Comparison of ENCODE assay signal across 10 cellular contexts in the genomic region with DNA sequence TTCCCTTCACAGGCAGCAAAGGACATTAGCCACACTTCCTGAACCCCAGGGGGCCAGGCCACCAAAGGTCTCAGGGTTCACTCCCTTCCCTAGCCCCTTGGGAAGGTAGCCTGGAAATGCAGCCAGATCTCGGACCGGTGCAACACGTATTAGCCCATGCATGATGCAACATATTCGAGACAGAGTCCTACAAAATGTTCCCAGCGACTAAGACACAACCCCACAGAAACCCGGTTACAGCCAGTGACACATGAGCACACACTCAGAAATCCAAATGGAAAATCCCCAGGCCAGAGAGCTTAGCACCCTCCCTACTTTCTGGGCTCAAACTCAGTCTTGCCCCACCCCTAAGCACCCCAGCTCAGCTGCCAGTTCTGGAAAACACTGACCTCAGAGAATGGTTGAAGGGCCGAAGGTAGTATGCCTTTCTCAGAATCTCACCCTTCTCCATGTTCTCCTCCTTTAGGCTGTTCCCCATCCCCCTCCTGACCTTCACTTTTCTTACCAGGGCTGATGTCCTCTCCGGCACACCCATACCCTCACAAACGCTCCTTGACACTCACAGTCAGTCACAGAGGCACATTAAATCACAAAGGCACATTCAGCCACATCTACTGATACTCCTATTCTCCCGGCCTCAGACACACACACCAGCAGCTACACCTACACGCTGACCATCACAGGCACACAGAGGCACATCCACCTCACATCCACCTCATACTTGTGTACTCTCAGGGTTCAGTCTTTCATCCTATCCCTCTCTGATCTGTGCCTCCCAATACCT. TPM values are rescaled to one million over a fixed set of nuclear protein-coding genes. Genes with fewer than 3 reads are reported as not detected.
DNase-seq lines count a peak whose midpoint lies in the region; TF ChIP-seq lines count a peak whose summit lies in the region.
"Had no signal": no experiment of that assay in that cellular context is flagged by ENCODE, and none has a peak within 500 bp of the region (broad histone marks: within the 10 kb centered on the region; RNA-seq: fewer than 3 reads in every experiment).

A gene with protein sequence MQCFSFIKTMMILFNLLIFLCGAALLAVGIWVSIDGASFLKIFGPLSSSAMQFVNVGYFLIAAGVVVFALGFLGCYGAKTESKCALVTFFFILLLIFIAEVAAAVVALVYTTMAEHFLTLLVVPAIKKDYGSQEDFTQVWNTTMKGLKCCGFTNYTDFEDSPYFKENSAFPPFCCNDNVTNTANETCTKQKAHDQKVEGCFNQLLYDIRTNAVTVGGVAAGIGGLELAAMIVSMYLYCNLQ (plus strand): TSS at position 640 of the 784 bp plus-strand sequence. CDS start 6,021 bp downstream, outside the sequence.

- TF ChIP-seq CTCF in left ventricle myocardium inferior (IDR thresholded peaks at IDR 0.05; ENCODE audit: borderline replicate concordance): no peak
- TF ChIP-seq CTCF in sigmoid colon (IDR thresholded peaks at IDR 0.05): no peak

- TF ChIP-seq POLR2A in sigmoid colon (IDR thresholded peaks at IDR 0.05): no peak

- H3K27ac ChIP-seq in BLaER1 treated with 17β-estradiol and CSF1 and Interleukin-3, amounts not matched to agents 10 nM and 100 nM: no peak within 1 kb of the TSS
- peak within 1 kb of the TSS; percentile 80 for H3K27ac ChIP-seq in left ventricle myocardium inferior (replicated peaks)
- H3K27ac ChIP-seq in sigmoid colon: peak within 1 kb of the TSS; percentile 27 to 71 (median 56)

- WGBS in sigmoid colon, 2 donors: 60 to 79% methylated on average over 11 of the region's 11 CpGs

- no peak within 1 kb of the TSS for H3K9ac ChIP-seq in BLaER1 treated with 17β-estradiol and CSF1 and Interleukin-3, amounts not matched to agents 10 nM and 100 nM

- no peaks in the 10 kb centered on the region for H4K20me1 ChIP-seq in BLaER1 treated with 17β-estradiol and CSF1 and Interleukin-3, amounts not matched to agents 10 nM and 100 nM

- peaks cover 44 to 77% (median 57%) of the 10 kb centered on the region in 10 experiments for H3K4me1 ChIP-seq in BLaER1 treated with 17β-estradiol and CSF1 and Interleukin-3, amounts not matched to agents 10 nM and 100 nM
- H3K4me1 ChIP-seq in left ventricle myocardium inferior (peaks cover 72% of the 10 kb centered on the region), sigmoid colon (peaks cover 0 to 25% (median 19%) of the 10 kb centered on the region in 4 donors)

- TF ChIP-seq EP300 in sigmoid colon (IDR thresholded peaks at IDR 0.05): no peak

- no peaks in the 10 kb centered on the region for H3K27me3 ChIP-seq in BLaER1 treated with 17β-estradiol and CSF1 and Interleukin-3, amounts not matched to agents 10 nM and 100 nM
- H3K27me3 ChIP-seq in left ventricle myocardium inferior (ENCODE audit: low read depth) (no peaks in the 10 kb centered on the region), sigmoid colon (no peaks in the 10 kb centered on the region)

- no peaks in the 10 kb centered on the region for H3K9me3 ChIP-seq in BLaER1 treated with 17β-estradiol and CSF1 and Interleukin-3, amounts not matched to agents 10 nM and 100 nM (replicated peaks in 1 of 11)
- no peaks in the 10 kb centered on the region for H3K9me3 ChIP-seq in left ventricle myocardium inferior (replicated peaks)
- no peaks in the 10 kb centered on the region for H3K9me3 ChIP-seq in sigmoid colon

- peak within 1 kb of the TSS in 7 of 11 experiments; percentile 12 to 97 (median 93); a peak in 10 of 22 replicates for H3K4me2 ChIP-seq in BLaER1 treated with 17β-estradiol and CSF1 and Interleukin-3, amounts not matched to agents 10 nM and 100 nM

- H3K36me3 ChIP-seq in BLaER1 treated with 17β-estradiol and CSF1 and Interleukin-3, amounts not matched to agents 10 nM and 100 nM: no peaks in the 10 kb centered on the region
- H3K36me3 ChIP-seq in left ventricle myocardium inferior (no peaks in the 10 kb centered on the region), sigmoid colon (no peaks in the 10 kb centered on the region)

- DNase-seq in amniotic epithelial cell (ENCODE audit: low read depth) (peak; percentile 38), left ventricle myocardium inferior (no peak), sigmoid colon (peak; percentile 74), SIG-M5 (lab: John Stamatoyannopoulos, UW) (no peak), NCI-H1436 treated with DMSO at 0.1 percent for 48 hours (lab: John Stamatoyannopoulos, UW) (no peak), dermis blood vessel endothelial cell (no peak), activated gamma-delta T cell (lab: John Stamatoyannopoulos, UW) (no peak)
- DNase-seq: activated B cell treated with CpG ODN at 0.5 μM for 24 hours; stimulated activated CD4-positive, alpha-beta T cell treated with anti-CD3 and anti-CD28 coated beads, Interleukin-15, amount 100 ng/mL, for 24 hours had no signal

- intact Hi-C loops in left ventricle myocardium inferior (cut with micrococcal nuclease) (loop anchor here (5.0 kb wide), 1 partner anchor 42 kb away; a partner anchor contains a TSS), sigmoid colon (cut with DNase I) (loop anchor here (2.0 kb wide), 1 partner anchor 38 kb away; no protein-coding TSS in a partner anchor)

- no peak within 1 kb of the TSS for H3K4me3 ChIP-seq in BLaER1 treated with 17β-estradiol and CSF1 and Interleukin-3, amounts not matched to agents 10 nM and 100 nM
- peak within 1 kb of the TSS; percentile 12 for H3K4me3 ChIP-seq in left ventricle myocardium inferior
- no peak within 1 kb of the TSS for H3K4me3 ChIP-seq in sigmoid colon

RNA-seq across cellular contexts. Expression of the gene that starts here (rescaled TPM):
- 1.4 TPM for total RNA-seq in left ventricle myocardium inferior
- total RNA-seq in sigmoid colon: 1 to 10 TPM in 2 of 4 donors, under 1 TPM in 2; 0.95 to 8.9 (median 2.2) TPM
- 1,000 to 10,000 TPM in 1 of 3 donors, 100 to 1,000 TPM in 2; 300 to 1,233 (median 443) TPM for polyA plus RNA-seq in sigmoid colon
- total RNA-seq in dermis blood vessel endothelial cell: 0.28 and 0.68 TPM in 2 replicates
- total RNA-seq: activated B cell treated with CpG ODN at 0.5 μM for 24 hours had no signal

Comparison
In these comparisons a context has a peak if more than half of its experiments do, and no peak if none do; other contexts are left out.
1. H3K27ac ChIP-seq: peak in left ventricle myocardium inferior (single experiment) and sigmoid colon (4 of 4); none in BLaER1 treated with 17β-estradiol and CSF1 and Interleukin-3, amounts not matched to agents 10 nM and 100 nM (0 of 11).
2. DNase-seq: peak in amniotic epithelial cell (single experiment) and sigmoid colon (single experiment); none in left ventricle myocardium inferior (single experiment), SIG-M5 (single experiment), NCI-H1436 treated with DMSO at 0.1 percent for 48 hours (single experiment), dermis blood vessel endothelial cell (single experiment) and activated gamma-delta T cell (single experiment).